8 cellular contexts compared by ENCODE assay signal in the genomic region with DNA sequence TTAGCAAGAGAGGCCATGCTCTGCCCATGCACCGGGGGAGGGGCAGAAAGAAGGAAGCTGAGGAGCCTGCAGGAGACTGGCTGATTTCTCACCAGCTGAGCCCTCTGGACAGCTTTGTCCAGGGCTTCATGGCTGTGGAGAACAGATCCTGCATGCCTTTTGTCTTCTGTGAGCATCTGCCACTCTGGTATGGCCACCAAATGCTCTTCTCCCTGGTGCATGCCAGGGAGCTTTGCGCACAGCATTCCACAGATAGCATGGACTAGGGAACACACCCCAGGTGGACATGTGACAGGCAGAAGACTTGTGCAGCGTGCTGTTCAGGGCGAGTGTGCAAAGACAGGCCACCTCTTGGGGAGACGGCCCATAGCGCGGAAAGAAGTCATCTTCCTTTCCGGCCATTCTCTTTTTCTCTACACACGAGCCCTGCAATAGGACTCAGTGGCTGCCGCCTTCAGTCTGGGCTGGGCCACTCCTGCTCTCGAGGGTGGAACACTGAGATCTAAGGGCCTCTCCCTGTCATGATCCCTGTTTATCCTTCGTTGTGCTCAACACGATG. TPM values are rescaled to one million over a fixed set of nuclear protein-coding genes. Genes with fewer than 3 reads are reported as not detected.
A peak's percentile ranks its signal among the peaks of the same experiment; 100 is the strongest.
DNase-seq lines count a peak whose midpoint lies in the region; ATAC-seq and TF ChIP-seq lines count a peak whose summit lies in the region.

No MANE protein-coding gene starts in this region.

- no peak for TF ChIP-seq CTCF in progenitor cell of endocrine pancreas (IDR thresholded peaks at IDR 0.05; ENCODE audit: unreplicated experiment)

- H3K9ac ChIP-seq in adipocyte (ENCODE audit: low read length): no peak overlapping the region

- DNase-seq in COLO668 (lab: John Stamatoyannopoulos, UW; ENCODE audit: unreplicated experiment) (peak; percentile 69), adipocyte (ENCODE audit: low read depth) (no peak), left ventricle myocardium superior (peak; percentile 57), progenitor cell of endocrine pancreas (ENCODE audit: low spot score, unreplicated experiment) (no peak)
- no peak for DNase-seq in stimulated activated CD4-positive, alpha-beta T cell treated with anti-CD3 and anti-CD28 coated beads, Interleukin-4, amount 100 ng/mL, for 4 hours

- H3K9me3 ChIP-seq in adipocyte (ENCODE audit: control insufficient read depth, low read length): no peaks in the 10 kb centered on the region

- ATAC-seq in left ventricle myocardium superior (peak; percentile 67), HG02973 (IDR thresholded peaks at IDR 0.05; ENCODE audit: unreplicated experiment) (no peak), HG03135 (IDR thresholded peaks at IDR 0.05; ENCODE audit: unreplicated experiment) (no peak), HG03097 (IDR thresholded peaks at IDR 0.05; ENCODE audit: low FRiP score, unreplicated experiment) (no peak)

- H3K4me3 ChIP-seq in adipocyte (ENCODE audit: low read length): peak overlapping the region; percentile 80

- no peak overlapping the region for H3K4me3 Mint-ChIP-seq in progenitor cell of endocrine pancreas (ENCODE audit: low read depth)

- H3K4me1 Mint-ChIP-seq in progenitor cell of endocrine pancreas (ENCODE audit: low read depth): peaks cover 22% of the 10 kb centered on the region

- H3K36me3 Mint-ChIP-seq in progenitor cell of endocrine pancreas (ENCODE audit: insufficient read depth): no peaks in the 10 kb centered on the region

- H3K27ac Mint-ChIP-seq in progenitor cell of endocrine pancreas: peak overlapping the region; percentile 60

- peaks cover 11% of the 10 kb centered on the region for H3K4me1 ChIP-seq in adipocyte (ENCODE audit: control insufficient read depth, insufficient read depth, low read length)

- intact Hi-C loops in left ventricle myocardium superior (cut with micrococcal nuclease): no loop called here

- H3K36me3 ChIP-seq in adipocyte (ENCODE audit: control insufficient read depth, insufficient read depth, low read length, severe bottlenecking): no peaks in the 10 kb centered on the region

- no peaks in the 10 kb centered on the region for H3K9me3 Mint-ChIP-seq in progenitor cell of endocrine pancreas (ENCODE audit: low read depth)

- H3K27me3 Mint-ChIP-seq in progenitor cell of endocrine pancreas: peaks cover 34% of the 10 kb centered on the region

- H3K27me3 ChIP-seq in adipocyte (replicated peaks; ENCODE audit: control insufficient read depth, insufficient read depth, low read length): peaks cover 36% of the 10 kb centered on the region

RNA-seq across cellular contexts. Expression of a gene that starts 56.7 kb away (rescaled TPM):
- total RNA-seq in left ventricle myocardium superior (54.0 TPM), progenitor cell of endocrine pancreas (1.8 and 1.9 TPM in 2 replicates)

Comparison
In these comparisons a context has a peak if more than half of its experiments do, and no peak if none do; other contexts are left out.
1. DNase-seq: peak in COLO668 (single experiment) and left ventricle myocardium superior (single experiment); none in adipocyte (single experiment), progenitor cell of endocrine pancreas (single experiment) and stimulated activated CD4-positive, alpha-beta T cell treated with anti-CD3 and anti-CD28 coated beads, Interleukin-4, amount 100 ng/mL, for 4 hours (0 of 2).
2. RNA of a gene that starts 56.7 kb away (total RNA-seq): 54.0 TPM in left ventricle myocardium superior (single experiment); 1.8 to 1.9 TPM in progenitor cell of endocrine pancreas; every median in the first group is over 10 times any median in the second.